ENCODE assay signal across 8 cellular contexts in genomic region chr17:45172541-45173286, GRCh38. TPM values are rescaled to one million over a fixed set of nuclear protein-coding genes. Genes with fewer than 3 reads are reported as not detected.
DNase-seq lines count a peak whose midpoint lies in the region; ATAC-seq and TF ChIP-seq lines count a peak whose summit lies in the region.

No MANE protein-coding gene starts in this region.

- no peaks in the 10 kb centered on the region for H3K36me3 Mint-ChIP-seq in CD4-positive, alpha-beta memory T cell

- no peaks in the 10 kb centered on the region for H3K27me3 Mint-ChIP-seq in CD4-positive, alpha-beta memory T cell

- H3K4me3 Mint-ChIP-seq in CD4-positive, alpha-beta memory T cell = peak overlapping the region; percentile 69 to 87 (median 79)

- WGBS in mammary epithelial cell (ENCODE audit: low coverage, missing lambda C conversion rate) = 2% methylated on average over 7 of the region's 10 CpGs

- no peaks in the 10 kb centered on the region for H3K9me3 ChIP-seq in CD4-positive, alpha-beta memory T cell (ENCODE audit: control insufficient read depth in 1 of 2, low read length in 2 of 2)
- no peaks in the 10 kb centered on the region for H3K9me3 ChIP-seq in mammary epithelial cell (replicated peaks; ENCODE audit: insufficient read depth, low read length)

- DNase-seq in CD4-positive, alpha-beta memory T cell = peak; percentile 21 to 44 (median 35)
- peak; percentile 87 for DNase-seq in HT-29 (ENCODE audit: low spot score)
- peak; percentile 35 for DNase-seq in T1000 (lab: John Stamatoyannopoulos, UW)
- peak; percentile 96 for DNase-seq in mammary epithelial cell
- DNase-seq in kidney epithelial cell (ENCODE audit: low read depth) = peak; percentile 90
- peak; percentile 28 to 34 (median 34) for DNase-seq in stimulated activated CD4-positive, alpha-beta T cell treated with anti-CD3 and anti-CD28 coated beads, Interleukin-12 subunit alpha, Interleukin-12 subunit beta, amount 100 ng/mL, for 48 hours (ENCODE audit: low read depth in 2 of 3, low spot score in 1 of 3)
- DNase-seq in HEK293T (ENCODE audit: extremely low spot score) = no peak

- H3K9me3 Mint-ChIP-seq in CD4-positive, alpha-beta memory T cell = no peaks in the 10 kb centered on the region

- dilution Hi-C loops in mammary epithelial cell (cut with HindIII; ENCODE audit: low sequenced_read_pairs) = no loop called here

- in situ Hi-C loops in mammary epithelial cell (cut with MboI; ENCODE audit: low sequenced_read_pairs in 2 of 2) = no loop called here

- peak overlapping the region; percentile 93 for H3K4me2 ChIP-seq in mammary epithelial cell (ENCODE audit: insufficient read depth, low read depth, low read length)

- POLR2A ChIA-PET in CD4-positive, alpha-beta memory T cell (lab: Charles Lee; ENCODE audit: partially characterized antibody) = interaction anchor here (0.5 to 5.7 kb wide), 16 partner anchors 11 to 332 kb away, joined by 3 to 65 read pairs (median 3); partner anchors contain the start of genes ACBD4, FMNL1, HEXIM1 and HEXIM2
- POLR2A ChIA-PET in HEK293T (lab: Yijun Ruan, JAX) = interaction anchor here (0.7 to 5.8 kb wide), 4 partner anchors 11 to 23 kb away, joined by 3 to 85 read pairs (median 35); partner anchors contain the start of genes HEXIM1 and HEXIM2

- peaks cover 2% of the 10 kb centered on the region for H3K79me2 ChIP-seq in mammary epithelial cell (ENCODE audit: insufficient read depth, low read length)

- no peak for ATAC-seq in HG02642 (IDR thresholded peaks at IDR 0.05; ENCODE audit: poor library complexity, unreplicated experiment)

- no TSS peak for BruUV-seq in mammary epithelial cell (replicated peaks; lab: Mats Ljungman, UMichigan)

- peak overlapping the region; percentile 17 for H3K27ac ChIP-seq in CD4-positive, alpha-beta memory T cell (ENCODE audit: low read depth, low read length)
- H3K27ac ChIP-seq in mammary epithelial cell (ENCODE audit: insufficient read depth, low read depth, low read length) = peak overlapping the region; percentile 99

- H3K4me1 ChIP-seq in CD4-positive, alpha-beta memory T cell (ENCODE audit: insufficient read depth, low read length) = peaks cover 16% of the 10 kb centered on the region
- peaks cover 55% of the 10 kb centered on the region for H3K4me1 ChIP-seq in mammary epithelial cell (ENCODE audit: insufficient read depth, low read length)

- H3K27me3 ChIP-seq in CD4-positive, alpha-beta memory T cell (ENCODE audit: insufficient read depth, low read length) = no peaks in the 10 kb centered on the region
- H3K27me3 ChIP-seq in mammary epithelial cell (ENCODE audit: insufficient read depth, low read length) (no peaks in the 10 kb centered on the region), kidney epithelial cell (ENCODE audit: control insufficient read depth, insufficient read depth, low read length) (no peaks in the 10 kb centered on the region)

- peak; percentile 13 to 46 for TF ChIP-seq CTCF in mammary epithelial cell (conservative IDR thresholded peaks at IDR 0.05 in 1 of 2, IDR thresholded peaks at IDR 0.05 in 1 of 2; ENCODE audit: extremely low read depth in 1 of 2, insufficient read depth in 1 of 2, low read depth in 1 of 2, low read length in 2 of 2)
- peak; percentile 19 for TF ChIP-seq CTCF in kidney epithelial cell (IDR thresholded peaks at IDR 0.05; ENCODE audit: insufficient read depth, low read length, poor library complexity, severe bottlenecking)

- peak overlapping the region; percentile 11 to 46 for H3K4me3 ChIP-seq in CD4-positive, alpha-beta memory T cell (ENCODE audit: low read length in 2 of 2)
- peak overlapping the region; percentile 40 to 58 (median 49) for H3K4me3 ChIP-seq in mammary epithelial cell (replicated peaks in 1 of 3; ENCODE audit: insufficient read depth in 1 of 3, low read depth in 2 of 3, low read length in 3 of 3)
- no peak overlapping the region for H3K4me3 ChIP-seq in kidney epithelial cell (ENCODE audit: low read depth, low read length)

- CTCF ChIA-PET in CD4-positive, alpha-beta memory T cell (lab: Charles Lee; ENCODE audit: partially characterized antibody) = interaction anchor here (0.9 to 3.7 kb wide), 11 partner anchors 9 to 105 kb away, joined by 3 to 29 read pairs (median 7); partner anchors contain the start of genes ACBD4 and HEXIM2
- CTCF ChIA-PET in mammary epithelial cell (lab: Charles Lee; ENCODE audit: low non-redundant PET) (interaction anchor here (0.6 to 1.3 kb wide), 5 partner anchors 21 to 273 kb away, joined by 3 to 25 read pairs (median 6); partner anchors contain the start of gene ACBD4), HEK293T (lab: Yijun Ruan, JAX) (interaction anchor here (0.6 to 1.8 kb wide), 9 partner anchors 12 to 255 kb away, joined by 3 to 14 read pairs (median 4); partner anchors contain the start of gene ACBD4)

- H4K20me1 ChIP-seq in mammary epithelial cell (ENCODE audit: insufficient read depth, low read length) = no peaks in the 10 kb centered on the region

- H2AFZ ChIP-seq in mammary epithelial cell (ENCODE audit: low read depth, low read length) = peak overlapping the region; percentile 60

- no peaks in the 10 kb centered on the region for H3K36me3 ChIP-seq in CD4-positive, alpha-beta memory T cell (ENCODE audit: insufficient read depth, low read length)
- no peaks in the 10 kb centered on the region for H3K36me3 ChIP-seq in mammary epithelial cell (ENCODE audit: insufficient read depth, low read length)
- H3K36me3 ChIP-seq in kidney epithelial cell (ENCODE audit: control insufficient read depth, insufficient read depth, low read length) = no peaks in the 10 kb centered on the region

- intact Hi-C loops in CD4-positive, alpha-beta memory T cell (cut with micrococcal nuclease) = loop anchor here (1.0 to 2.0 kb wide), 2 partner anchors 11 to 24 kb away; partner anchors contain the start of genes HEXIM1 and HEXIM2
- intact Hi-C loops in mammary epithelial cell (cut with micrococcal nuclease) = loop anchor here (1.0 kb wide), 3 partner anchors 24 to 37 kb away; partner anchors contain the start of genes ACBD4 and HEXIM1

- peaks cover 5 to 17% (median 12%) of the 10 kb centered on the region in 4 donors for H3K4me1 Mint-ChIP-seq in CD4-positive, alpha-beta memory T cell

- H3K27ac Mint-ChIP-seq in CD4-positive, alpha-beta memory T cell = peak overlapping the region; percentile 43 to 91 (median 87)

- H3K9ac ChIP-seq in mammary epithelial cell (ENCODE audit: insufficient read depth, low read length) = peak overlapping the region; percentile 98

TF ChIP-seq in HEK293T, 16 proteins besides CTCF, POLR2A, EP300 and RAD21:
- TF ChIP-seq HDGF (IDR thresholded peaks at IDR 0.05; ENCODE audit: borderline replicate concordance) (no peak), ELF4 (IDR thresholded peaks at IDR 0.05) (no peak), ARNT (IDR thresholded peaks at IDR 0.05) (no peak), LEF1 (IDR thresholded peaks at IDR 0.05; ENCODE audit: borderline replicate concordance) (no peak), CTBP1 (IDR thresholded peaks at IDR 0.05; ENCODE audit: borderline replicate concordance) (no peak), SP1 (IDR thresholded peaks at IDR 0.05) (no peak), FOXK2 (IDR thresholded peaks at IDR 0.05) (no peak), FOXA1 (IDR thresholded peaks at IDR 0.05) (no peak), BHLHE40 (IDR thresholded peaks at IDR 0.05; ENCODE audit: borderline replicate concordance) (no peak)
TF ChIP-seq in HEK293T: peak in this region for 0.

RNA-seq across cellular contexts. Expression of gene HEXIM2, which starts 11.0 kb away (rescaled TPM):
- 1 to 10 TPM; 2.7 to 5.1 TPM for total RNA-seq in CD4-positive, alpha-beta memory T cell
- polyA plus RNA-seq in CD4-positive, alpha-beta memory T cell = 1 to 10 TPM; 2.7 to 2.8 TPM
- 9.0 and 9.5 TPM in 2 replicates for total RNA-seq in HT-29 (2014; rRNA removed; shearing (Covaris generic))
- total RNA-seq in mammary epithelial cell (1 to 10 TPM; 2.8 to 7.7 TPM), kidney epithelial cell (7.7 and 10.4 TPM in 2 replicates)
- polyA plus RNA-seq in mammary epithelial cell = 4.0 TPM
- polyA minus RNA-seq in mammary epithelial cell = not detected

RNA-seq across cellular contexts. Expression of gene HEXIM1, which starts 24.4 kb away (rescaled TPM):
- total RNA-seq in CD4-positive, alpha-beta memory T cell = 10 to 100 TPM; 28.8 to 30.8 TPM
- 1 to 10 TPM; 2.8 to 5.9 TPM for polyA plus RNA-seq in CD4-positive, alpha-beta memory T cell
- total RNA-seq in HT-29 (2014; rRNA removed; shearing (Covaris generic)) = 9.4 and 9.6 TPM in 2 replicates
- total RNA-seq in mammary epithelial cell (10 to 100 TPM; 20.5 to 35.2 TPM), kidney epithelial cell (17.9 and 20.0 TPM in 2 replicates)
- polyA plus RNA-seq in mammary epithelial cell = 16.7 TPM
- polyA minus RNA-seq in mammary epithelial cell = 12.4 TPM

RNA-seq across cellular contexts. Expression of gene ACBD4, which starts 37.2 kb away (rescaled TPM):
- total RNA-seq in CD4-positive, alpha-beta memory T cell = 10 to 100 TPM; 41.9 to 48.1 TPM
- polyA plus RNA-seq in CD4-positive, alpha-beta memory T cell = 10 to 100 TPM; 10.3 to 10.5 TPM
- 12.0 and 12.3 TPM in 2 replicates for total RNA-seq in HT-29 (2014; rRNA removed; shearing (Covaris generic))
- 1 to 10 TPM; 6.5 to 8.1 TPM for total RNA-seq in mammary epithelial cell
- polyA plus RNA-seq in mammary epithelial cell = 3.1 TPM
- 3.4 TPM for polyA minus RNA-seq in mammary epithelial cell
- 7.1 and 8.2 TPM in 2 replicates for total RNA-seq in kidney epithelial cell

RNA-seq across cellular contexts. Expression of gene PLCD3, which starts 40.4 kb away (rescaled TPM):
- total RNA-seq in CD4-positive, alpha-beta memory T cell = 1 to 10 TPM; 3.8 to 6.0 TPM
- under 1 TPM; 0.30 to 0.80 TPM for polyA plus RNA-seq in CD4-positive, alpha-beta memory T cell
- 130 and 142 TPM in 2 replicates for total RNA-seq in HT-29 (2014; rRNA removed; shearing (Covaris generic))
- 100 to 1,000 TPM in 1 of 2 donors, 10 to 100 TPM in 1; 79.4 to 185 TPM for total RNA-seq in mammary epithelial cell
- 171 TPM for polyA plus RNA-seq in mammary epithelial cell
- 166 TPM for polyA minus RNA-seq in mammary epithelial cell
- 54.5 and 61.9 TPM in 2 replicates for total RNA-seq in kidney epithelial cell

RNA-seq across cellular contexts. Expression of gene FMNL1, which starts 49.0 kb away (rescaled TPM):
- 100 to 1,000 TPM; 403 to 405 TPM for total RNA-seq in CD4-positive, alpha-beta memory T cell
- 10 to 100 TPM in 1 of 2 donors, 1 to 10 TPM in 1; 8.1 to 64.4 TPM for polyA plus RNA-seq in CD4-positive, alpha-beta memory T cell
- 0.03 TPM in 1 of 2 replicates, not detected in the other for total RNA-seq in HT-29 (2014; rRNA removed; shearing (Covaris generic))
- 1 to 10 TPM; 1.5 to 3.5 TPM for total RNA-seq in mammary epithelial cell
- polyA plus RNA-seq in mammary epithelial cell = 2.0 TPM
- 8.4 TPM for polyA minus RNA-seq in mammary epithelial cell
- total RNA-seq in kidney epithelial cell = 26.0 and 27.5 TPM in 2 replicates
